In the genomic region with DNA sequence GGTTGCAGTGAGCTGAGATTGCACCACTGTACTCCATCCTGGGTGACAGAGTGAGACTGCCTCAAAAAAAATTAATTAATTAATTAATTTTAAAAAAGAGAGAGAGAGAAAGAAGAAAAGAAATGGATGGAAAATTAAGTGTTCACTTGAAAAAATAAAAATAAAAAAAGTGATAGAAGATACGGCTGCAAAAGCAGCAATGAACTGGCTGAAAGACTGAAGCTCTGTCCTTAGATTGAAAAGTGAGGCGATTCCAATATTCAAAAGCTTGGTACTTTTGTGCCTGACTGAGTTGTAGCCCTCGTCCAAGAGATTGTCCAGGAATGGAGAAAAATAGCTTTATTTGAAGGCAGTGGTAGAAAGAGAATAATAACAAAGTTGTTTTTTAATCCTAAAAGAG, we compare ENCODE assay signal across 8 cellular contexts.
"Had no signal": no experiment of that assay in that cellular context is flagged by ENCODE, and none has a peak within 500 bp of the region (broad histone marks: within the 10 kb centered on the region; RNA-seq: fewer than 3 reads in every experiment).

No MANE protein-coding gene starts in this region.

- FAIRE-seq: H1, H54, HTR-8/SVneo had no signal

- H3K4me3 Mint-ChIP-seq: GM23338, H9 had no signal

- H3K27ac ChIP-seq: KMS-11 had no signal

- DNase-seq: H9, HCEC 1CT, IMR-90 had no signal

- ATAC-seq: GM23338 had no signal

- H3K9me3 Mint-ChIP-seq: GM23338, H9 had no signal
